In the genomic region with DNA sequence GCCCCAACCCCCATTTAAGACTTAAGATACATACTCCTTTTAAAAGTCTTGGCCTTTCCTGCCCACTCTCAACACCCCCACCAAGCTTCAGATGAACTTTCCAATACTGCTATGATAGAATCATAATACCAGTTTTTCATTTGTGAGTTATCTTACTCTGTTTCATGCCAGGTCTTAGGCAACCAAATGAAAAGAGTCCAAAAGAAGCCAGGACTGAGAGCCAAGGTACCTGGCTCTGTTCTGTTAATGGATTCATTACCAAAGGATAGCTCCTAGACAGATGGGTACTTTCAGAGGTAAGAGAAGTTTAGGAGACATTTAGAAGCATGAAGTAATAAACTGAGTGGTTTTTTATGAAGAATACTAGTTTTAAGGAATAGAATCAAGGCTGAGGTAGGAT, we compare ENCODE assay signal across 22 cellular contexts.
"Had no signal": no experiment of that assay in that cellular context is flagged by ENCODE, and none has a peak within 500 bp of the region (broad histone marks: within the 10 kb centered on the region; RNA-seq: fewer than 3 reads in every experiment).

No MANE protein-coding gene starts in this region.

- ATAC-seq: stimulated activated effector memory CD8-positive, alpha-beta T cell treated with anti-CD3 and anti-CD28 coated beads, Interleukin-12 subunit alpha, Interleukin-12 subunit beta, amount 100 ng/mL, for 72 hours; stimulated activated memory B cell treated with anti-CD40 and anti-IgM and Interleukin-4, amounts not matched to agents 10 μg/mL and 1 μg/mL and 100 μg/mL, for 72 hours; stimulated activated naive B cell treated with anti-CD40 and anti-IgM and Interleukin-4, amounts not matched to agents 10 μg/mL and 1 μg/mL and 100 μg/mL, for 72 hours; stimulated activated naive CD8-positive, alpha-beta T cell treated with anti-CD3 and anti-CD28 coated beads, Interleukin-15, amount 100 ng/mL, for 72 hours; stimulated activated naive CD8-positive, alpha-beta T cell treated with anti-CD3 and anti-CD28 coated beads, Interleukin-15, Interleukin-2, amounts not matched to agents 100 U/mL and 50 U/mL, for 24 hours; upper lobe of right lung had no signal

- DNase-seq: stimulated activated CD4-positive, alpha-beta T cell treated with anti-CD3 and anti-CD28 coated beads, Interleukin-2, amount 100 ng/mL, for 48 hours; stimulated activated CD4-positive, alpha-beta T cell treated with anti-CD3 and anti-CD28 coated beads, Interleukin-4, amount 100 ng/mL, for 1 hour; stimulated activated CD4-positive, alpha-beta T cell treated with anti-CD3 and anti-CD28 coated beads, Interleukin-4, amount 100 ng/mL, for 24 hours; stimulated activated CD4-positive, alpha-beta T cell treated with anti-CD3 and anti-CD28 coated beads, Interleukin-4, amount 100 ng/mL, for 4 hours; stimulated activated CD8-positive, alpha-beta memory T cell treated with anti-CD3 and anti-CD28 coated beads, Interleukin-4, amount 100 ng/mL, for 48 hours; stimulated activated naive B cell treated with anti-CD40 and anti-IgM and Interleukin-4, amounts not matched to agents 10 μg/mL and 1 μg/mL and 100 μg/mL, for 72 hours; stimulated activated naive CD4-positive, alpha-beta T cell; stimulated activated naive CD4-positive, alpha-beta T cell treated with Interleukin-2 at 50 U/mL for 16 hours; stimulated activated naive CD8-positive, alpha-beta T cell treated with anti-CD3 and anti-CD28 coated beads, Interleukin-15, amount 100 ng/mL, for 72 hours; stimulated activated naive CD8-positive, alpha-beta T cell treated with anti-CD3 and anti-CD28 coated beads, Interleukin-15, Interleukin-2, amounts not matched to agents 100 U/mL and 50 U/mL, for 24 hours; stomach; substantia nigra; testis; thyroid gland; tibial artery; transverse colon; trophoblast cell; upper lobe of left lung; upper lobe of right lung; uterus had no signal
